In the genomic region with DNA sequence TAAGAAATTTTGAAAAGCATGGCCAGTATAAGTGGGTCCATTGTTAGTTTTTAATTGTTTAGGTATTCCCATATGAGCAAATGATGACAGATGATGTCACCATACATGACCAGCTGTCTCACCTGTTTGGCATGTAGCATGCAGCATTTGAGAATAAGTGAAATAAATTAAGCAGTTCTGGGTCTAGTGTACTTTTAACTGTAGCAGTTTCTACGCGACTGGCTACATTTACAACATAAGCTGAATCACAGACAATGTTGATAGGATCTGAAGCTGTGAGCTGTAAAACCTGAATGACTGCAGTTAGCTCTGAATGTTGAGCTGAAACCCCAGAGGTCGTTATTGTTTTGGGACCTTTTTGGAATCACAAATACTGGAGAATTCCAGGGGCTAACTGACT, we compare ENCODE assay signal across 1 cellular context. TPM values are rescaled to one million over a fixed set of nuclear protein-coding genes. Genes with fewer than 3 reads are reported as not detected.
"Had no signal": no experiment of that assay in that cellular context is flagged by ENCODE, and none has a peak within 500 bp of the region (broad histone marks: within the 10 kb centered on the region; RNA-seq: fewer than 3 reads in every experiment).

No MANE protein-coding gene starts in this region.

RNA-seq across cellular contexts. Expression of gene ACP5, which starts 45.0 kb away (rescaled TPM):
- polyA plus RNA-seq: neural cell had no signal
